25 cellular contexts compared by ENCODE assay signal in the genomic region with DNA sequence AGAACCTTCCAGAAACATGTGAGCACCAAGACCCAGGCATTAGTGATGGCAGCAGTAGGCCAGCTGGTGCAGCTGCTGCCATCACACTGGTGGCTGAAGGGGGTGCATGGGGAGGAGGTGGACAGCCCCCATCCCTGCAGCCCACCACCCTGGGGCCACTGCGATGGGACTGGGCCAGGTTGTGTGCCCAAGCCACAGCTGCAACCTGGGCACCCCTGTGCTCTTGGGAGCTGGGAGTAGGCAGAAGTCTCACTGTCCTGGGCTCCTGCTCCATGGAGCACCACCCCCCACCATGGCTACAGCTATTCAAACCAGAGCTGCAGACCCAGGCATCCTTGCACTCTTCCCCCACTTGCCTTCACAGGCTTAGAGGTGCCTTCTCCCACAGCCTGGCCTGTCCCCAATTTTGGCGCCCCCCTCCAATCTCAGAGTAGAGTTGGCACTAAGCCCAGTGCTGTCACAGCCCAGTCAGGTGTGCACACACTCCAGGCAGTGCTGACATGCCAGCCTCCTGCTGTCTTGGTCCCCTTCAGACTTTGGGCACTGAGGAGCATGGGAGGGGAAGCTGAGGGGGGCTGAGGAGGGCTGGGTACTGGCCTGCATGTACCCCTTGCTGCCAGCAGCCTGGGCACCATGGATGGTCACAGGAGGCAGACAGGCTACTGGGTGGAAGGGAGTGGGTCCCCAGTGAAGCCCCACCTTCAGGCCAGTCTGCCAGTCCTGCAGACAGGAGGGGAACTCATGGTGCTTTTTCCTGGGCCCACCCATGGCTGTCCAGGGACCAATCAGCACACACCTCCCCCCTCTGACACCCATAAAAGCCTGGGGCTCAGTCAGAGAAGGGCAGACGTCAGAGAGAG.
"Had no signal": no experiment of that assay in that cellular context is flagged by ENCODE, and none has a peak within 500 bp of the region (broad histone marks: within the 10 kb centered on the region; RNA-seq: fewer than 3 reads in every experiment).

No MANE protein-coding gene starts in this region.

- H3K4me1 ChIP-seq: Peyer's patch, SJCRH30 had no signal

- H3K27me3 Mint-ChIP-seq: activated CD4-positive, alpha-beta memory T cell treated with anti-CD3 and anti-CD28 coated beads, Interleukin-2, amount 10 ng/mL, durations not matched to agents 7 days and 5 days; brain had no signal

- ATAC-seq: activated CD4-positive, alpha-beta T cell treated with anti-CD3 and anti-CD28 coated beads for 36 hours; activated T-helper 17 cell treated with anti-CD3 and anti-CD28 coated beads, Interleukin-2, amount 50 U/mL, for 72 hours had no signal

- H3K36me3 ChIP-seq: Peyer's patch, SJCRH30, WERI-Rb-1 had no signal

- H3K27me3 ChIP-seq: Peyer's patch, SJCRH30 had no signal

- DNase-seq: activated CD4-positive, alpha-beta memory T cell treated with anti-CD3 and anti-CD28 coated beads, Interleukin-2, amount 10 ng/mL, durations not matched to agents 7 days and 5 days; activated CD4-positive, alpha-beta T cell treated with anti-CD3 and anti-CD28 coated beads for 36 hours; activated CD4-positive, alpha-beta T cell treated with anti-CD3 and anti-CD28 coated beads, Interleukin-2, amount 50 U/mL, for 1 hour; activated gamma-delta T cell; activated naive CD4-positive, alpha-beta T cell treated with anti-CD3 and anti-CD28 coated beads for 36 hours; activated T-cell treated with anti-CD3 and anti-CD28 coated beads for 4 hours; activated T-cell treated with anti-CD3 and anti-CD28 coated beads, Interleukin-2, amount 50 U/mL, for 48 hours; amygdala; KG1; NCI-H1092; NCI-H1436; NCI-H1694 treated with DMSO at 0.1 percent for 48 hours; NCI-H2029 treated with DMSO at 0.1 percent for 48 hours; NCI-H526; NCI-H774; Peyer's patch; Right ventricle myocardium superior; SJCRH30; SK-N-SH; T-helper 1 cell; WERI-Rb-1 had no signal

- H3K27ac Mint-ChIP-seq: activated CD4-positive, alpha-beta memory T cell treated with anti-CD3 and anti-CD28 coated beads, Interleukin-2, amount 10 ng/mL, durations not matched to agents 7 days and 5 days; activated CD4-positive, alpha-beta T cell treated with anti-CD3 and anti-CD28 coated beads for 36 hours; activated naive CD4-positive, alpha-beta T cell treated with anti-CD3 and anti-CD28 coated beads for 36 hours; activated naive CD8-positive, alpha-beta T cell; activated T-helper 17 cell treated with anti-CD3 and anti-CD28 coated beads, Interleukin-2, amount 50 U/mL, for 72 hours; brain had no signal

- H3K9me3 Mint-ChIP-seq: activated T-helper 17 cell treated with anti-CD3 and anti-CD28 coated beads, Interleukin-2, amount 50 U/mL, for 72 hours had no signal

- H3K4me1 Mint-ChIP-seq: activated CD4-positive, alpha-beta memory T cell treated with anti-CD3 and anti-CD28 coated beads, Interleukin-2, amount 10 ng/mL, durations not matched to agents 7 days and 5 days; activated CD4-positive, alpha-beta T cell treated with anti-CD3 and anti-CD28 coated beads for 36 hours; activated T-helper 17 cell treated with anti-CD3 and anti-CD28 coated beads, Interleukin-2, amount 50 U/mL, for 72 hours; brain had no signal

- H3K4me3 ChIP-seq: Peyer's patch, SJCRH30 had no signal

- H3K9me3 ChIP-seq: Peyer's patch, SJCRH30, SK-N-SH had no signal

- H3K36me3 Mint-ChIP-seq: activated naive CD8-positive, alpha-beta T cell; brain had no signal

- H3K4me3 Mint-ChIP-seq: activated CD4-positive, alpha-beta memory T cell treated with anti-CD3 and anti-CD28 coated beads, Interleukin-2, amount 10 ng/mL, durations not matched to agents 7 days and 5 days; activated CD4-positive, alpha-beta T cell treated with anti-CD3 and anti-CD28 coated beads for 36 hours; activated naive CD4-positive, alpha-beta T cell treated with anti-CD3 and anti-CD28 coated beads for 36 hours; activated naive CD8-positive, alpha-beta T cell; activated T-helper 17 cell treated with anti-CD3 and anti-CD28 coated beads, Interleukin-2, amount 50 U/mL, for 72 hours; brain had no signal

- H3K27ac ChIP-seq: Peyer's patch, RWPE1, SJCRH30, WERI-Rb-1 had no signal
